Comparison of ENCODE assay signal across 23 cellular contexts in genomic region chr11:43458486-43458885, GRCh38.
"Had no signal": no experiment of that assay in that cellular context is flagged by ENCODE, and none has a peak within 500 bp of the region (broad histone marks: within the 10 kb centered on the region; RNA-seq: fewer than 3 reads in every experiment).

No MANE protein-coding gene starts in this region.

- DNase-seq: dermis blood vessel endothelial cell; dorsolateral prefrontal cortex; effector CD4-positive, alpha-beta T cell; effector memory CD4-positive, alpha-beta T cell; erythroblast; esophagus squamous epithelium; foreskin fibroblast; foreskin melanocyte; gastrocnemius medialis; glutamatergic neuron; heart right ventricle; hippocampal formation; left cardiac atrium; left ventricle myocardium superior; lower lobe of right lung; mesenchymal stem cell; mucosa of descending colon; naive B cell had no signal

- H3K27ac ChIP-seq: coronary artery, dorsolateral prefrontal cortex, epithelial cell of prostate, esophagus squamous epithelium, gastrocnemius medialis, heart right ventricle, left lung, lower lobe of right lung had no signal

- H3K27ac Mint-ChIP-seq: mesothelial cell of epicardium, naive B cell had no signal

- H3K9me3 ChIP-seq: esophagus squamous epithelium, gastrocnemius medialis, left lung, lower lobe of right lung, mucosa of descending colon had no signal

- H3K27me3 ChIP-seq: dorsolateral prefrontal cortex, esophagus squamous epithelium, gastrocnemius medialis, heart right ventricle, left lung had no signal

- H3K27me3 Mint-ChIP-seq: naive B cell had no signal

- H3K4me3 ChIP-seq: coronary artery, dorsolateral prefrontal cortex, esophagus squamous epithelium, gastrocnemius medialis, heart right ventricle, left lung, lower lobe of right lung, mucosa of descending colon had no signal

- ATAC-seq: esophagus mucosa, gastrocnemius medialis, heart right ventricle, left cardiac atrium, left lung, left ventricle myocardium superior, lower lobe of right lung, mucosa of descending colon had no signal

- H3K4me1 ChIP-seq: esophagus squamous epithelium, gastrocnemius medialis, heart right ventricle, left lung, lower lobe of right lung had no signal

- H3K4me3 Mint-ChIP-seq: mesothelial cell of epicardium, naive B cell had no signal

- H3K4me1 Mint-ChIP-seq: mesothelial cell of epicardium, naive B cell had no signal
